In genomic region chr10:6567203-6567703, GRCh38 we compare ENCODE assay signal across 18 cellular contexts. TPM values are rescaled to one million over a fixed set of nuclear protein-coding genes. Genes with fewer than 3 reads are reported as not detected.
DNase-seq lines count a peak whose midpoint lies in the region; ATAC-seq and TF ChIP-seq lines count a peak whose summit lies in the region.
"Had no signal": no experiment of that assay in that cellular context is flagged by ENCODE, and none has a peak within 500 bp of the region (broad histone marks: within the 10 kb centered on the region; RNA-seq: fewer than 3 reads in every experiment).

No MANE protein-coding gene starts in this region.

- no peak overlapping the region for H3K9ac ChIP-seq in endodermal cell (ENCODE audit: extremely low read depth, low read length, poor library complexity, severe bottlenecking)
- peak overlapping the region in 1 of 3 donors; percentile 41 for H3K9ac ChIP-seq in skeletal muscle tissue (ENCODE audit: low read depth in 1 of 3, low read length in 3 of 3)
- H3K9ac ChIP-seq: BLaER1 treated with 17β-estradiol and CSF1 and Interleukin-3, amounts not matched to agents 10 nM and 100 nM had no signal

- TF ChIP-seq CTCF in endodermal cell (conservative IDR thresholded peaks at IDR 0.05), result no peak

- H3K36me3 Mint-ChIP-seq in activated naive CD4-positive, alpha-beta T cell treated with anti-CD3 and anti-CD28 coated beads, Interleukin-2, amount 50 U/mL, for 24 hours, result peaks cover 11% of the 10 kb centered on the region
- peaks cover 0 to 27% of the 10 kb centered on the region in 2 donors for H3K36me3 Mint-ChIP-seq in activated naive CD4-positive, alpha-beta T cell treated with anti-CD3 and anti-CD28 coated beads, Interleukin-2, amount 50 U/mL, for 72 hours
- H3K36me3 Mint-ChIP-seq in endodermal cell (ENCODE audit: low read depth), result no peaks in the 10 kb centered on the region

- H3K9me3 ChIP-seq in endodermal cell (ENCODE audit: control insufficient read depth, low read length) (no peaks in the 10 kb centered on the region), skeletal muscle tissue (ENCODE audit: control insufficient read depth in 3 of 3, low read length in 3 of 3) (no peaks in the 10 kb centered on the region)
- H3K9me3 ChIP-seq: BLaER1 treated with 17β-estradiol and CSF1 and Interleukin-3, amounts not matched to agents 10 nM and 100 nM had no signal

- peak overlapping the region; percentile 83 for H3K27ac Mint-ChIP-seq in activated naive CD4-positive, alpha-beta T cell treated with anti-CD3 and anti-CD28 coated beads, Interleukin-2, amount 50 U/mL, for 24 hours
- no peak overlapping the region for H3K27ac Mint-ChIP-seq in activated naive CD4-positive, alpha-beta T cell treated with anti-CD3 and anti-CD28 coated beads, Interleukin-2, amount 50 U/mL, for 72 hours
- peak overlapping the region; percentile 35 for H3K27ac Mint-ChIP-seq in endodermal cell
- H3K27ac Mint-ChIP-seq: H9 had no signal

- H3K27me3 ChIP-seq in endodermal cell (ENCODE audit: control insufficient read depth, insufficient read depth, low read length, poor library complexity, severe bottlenecking) (no peaks in the 10 kb centered on the region), skeletal muscle tissue (ENCODE audit: control insufficient read depth in 3 of 3, insufficient read depth in 3 of 3, low read length in 3 of 3) (peaks cover 0 to 6% (median 0%) of the 10 kb centered on the region in 3 donors)
- H3K27me3 ChIP-seq: BLaER1 treated with 17β-estradiol and CSF1 and Interleukin-3, amounts not matched to agents 10 nM and 100 nM had no signal

- peaks cover 39% of the 10 kb centered on the region for H3K4me1 ChIP-seq in endodermal cell (ENCODE audit: control insufficient read depth, insufficient read depth, low read length)
- peaks cover 31 to 47% (median 35%) of the 10 kb centered on the region in 3 donors for H3K4me1 ChIP-seq in skeletal muscle tissue (ENCODE audit: control insufficient read depth in 3 of 3, insufficient read depth in 3 of 3, low read length in 3 of 3)

- H3K9me3 Mint-ChIP-seq in activated naive CD4-positive, alpha-beta T cell treated with anti-CD3 and anti-CD28 coated beads, Interleukin-2, amount 50 U/mL, for 24 hours, result no peaks in the 10 kb centered on the region
- H3K9me3 Mint-ChIP-seq in activated naive CD4-positive, alpha-beta T cell treated with anti-CD3 and anti-CD28 coated beads, Interleukin-2, amount 50 U/mL, for 72 hours, result no peaks in the 10 kb centered on the region
- no peaks in the 10 kb centered on the region for H3K9me3 Mint-ChIP-seq in endodermal cell
- H3K9me3 Mint-ChIP-seq: H9 had no signal

- no peak overlapping the region for H3K4me3 ChIP-seq in endodermal cell (ENCODE audit: low read length)
- peak overlapping the region in 1 of 3 donors; percentile 17 for H3K4me3 ChIP-seq in skeletal muscle tissue (ENCODE audit: low read length in 3 of 3)
- H3K4me3 ChIP-seq: BLaER1 treated with 17β-estradiol and CSF1 and Interleukin-3, amounts not matched to agents 10 nM and 100 nM had no signal

- no peak overlapping the region for H3K4me3 Mint-ChIP-seq in activated naive CD4-positive, alpha-beta T cell treated with anti-CD3 and anti-CD28 coated beads, Interleukin-2, amount 50 U/mL, for 24 hours
- no peak overlapping the region for H3K4me3 Mint-ChIP-seq in endodermal cell
- H3K4me3 Mint-ChIP-seq: H9 had no signal

- H3K36me3 ChIP-seq in endodermal cell (ENCODE audit: control insufficient read depth, insufficient read depth, low read length) (peaks cover 5% of the 10 kb centered on the region), skeletal muscle tissue (ENCODE audit: control insufficient read depth in 3 of 3, insufficient read depth in 3 of 3, low read length in 3 of 3) (no peaks in the 10 kb centered on the region)
- H3K36me3 ChIP-seq: BLaER1 treated with 17β-estradiol and CSF1 and Interleukin-3, amounts not matched to agents 10 nM and 100 nM had no signal

- 93% methylated on average over 4 to 5 of the region's 5 CpGs for WGBS in endodermal cell (ENCODE audit: insufficient coverage in 1 of 2, insufficient read length in 1 of 2), 2 experiments

- peak; percentile 41 for DNase-seq in NCI-H82 (lab: John Stamatoyannopoulos, UW)
- no peak for DNase-seq in NCI-H82 treated with DMSO at 0.1 percent for 48 hours (lab: John Stamatoyannopoulos, UW; ENCODE audit: unreplicated experiment)
- no peak for DNase-seq in activated naive CD4-positive, alpha-beta T cell treated with anti-CD3 and anti-CD28 coated beads, Interleukin-2, amount 50 U/mL, for 72 hours (ENCODE audit: low spot score in 2 of 2)
- no peak for DNase-seq in endodermal cell
- no peak for DNase-seq in SKM-1 treated with dmso at 0.1 percent for 144 hours (lab: John Stamatoyannopoulos, UW; ENCODE audit: unreplicated experiment)
- DNase-seq in NCI-H345 (lab: John Stamatoyannopoulos, UW), result no peak
- DNase-seq: DMS79, H9, KG1, NCI-H1048, NCI-H146, NCI-H226, NCI-H526 treated with DMSO at 0.1 percent for 48 hours, PC-3 had no signal

- peaks cover 97% of the 10 kb centered on the region for H3K4me1 Mint-ChIP-seq in activated naive CD4-positive, alpha-beta T cell treated with anti-CD3 and anti-CD28 coated beads, Interleukin-2, amount 50 U/mL, for 24 hours
- peaks cover 82% of the 10 kb centered on the region for H3K4me1 Mint-ChIP-seq in endodermal cell

- H3K27me3 Mint-ChIP-seq in activated naive CD4-positive, alpha-beta T cell treated with anti-CD3 and anti-CD28 coated beads, Interleukin-2, amount 50 U/mL, for 24 hours, result no peaks in the 10 kb centered on the region
- peaks cover 3% of the 10 kb centered on the region for H3K27me3 Mint-ChIP-seq in endodermal cell (ENCODE audit: insufficient read depth)

- H3K27ac ChIP-seq in endodermal cell (ENCODE audit: low read depth, low read length) (no peak overlapping the region), skeletal muscle tissue (ENCODE audit: low read depth, low read length) (peak overlapping the region; percentile 57)
- H3K27ac ChIP-seq: 22Rv1; BLaER1 treated with 17β-estradiol and CSF1 and Interleukin-3, amounts not matched to agents 10 nM and 100 nM had no signal

- no peak for ATAC-seq in activated naive CD4-positive, alpha-beta T cell treated with anti-CD3 and anti-CD28 coated beads, Interleukin-2, amount 50 U/mL, for 72 hours
- ATAC-seq: PC-3 had no signal

RNA-seq across cellular contexts. Expression of gene PRKCQ, which starts 12.8 kb away (rescaled TPM):
- total RNA-seq in activated naive CD4-positive, alpha-beta T cell treated with anti-CD3 and anti-CD28 coated beads, Interleukin-2, amount 50 U/mL, for 72 hours, result 10 to 100 TPM; 27.5 to 48.4 TPM
- total RNA-seq in endodermal cell, result 10 to 100 TPM; 24.3 to 29.1 TPM
- polyA plus RNA-seq in endodermal cell (2013, experiment 1 of 2), result 6.1 TPM
- polyA plus RNA-seq in endodermal cell (2013, experiment 2 of 2), result 6.2 TPM
- total RNA-seq in skeletal muscle tissue, result 14.6 TPM
- total RNA-seq: PC-3 had no signal

Comparison
In these comparisons a context has a peak if more than half of its experiments do, and no peak if none do; other contexts are left out.
1. H3K27ac Mint-ChIP-seq: peak in activated naive CD4-positive, alpha-beta T cell treated with anti-CD3 and anti-CD28 coated beads, Interleukin-2, amount 50 U/mL, for 24 hours (single experiment) and endodermal cell (single experiment); none in activated naive CD4-positive, alpha-beta T cell treated with anti-CD3 and anti-CD28 coated beads, Interleukin-2, amount 50 U/mL, for 72 hours (0 of 2).